In genomic region chr1:16352842-16353535, GRCh38 we compare ENCODE assay signal across 8 cellular contexts. TPM values are rescaled to one million over a fixed set of nuclear protein-coding genes. Genes with fewer than 3 reads are reported as not detected.
DNase-seq lines count a peak whose midpoint lies in the region; ATAC-seq and TF ChIP-seq lines count a peak whose summit lies in the region.

No MANE protein-coding gene starts in this region.

- no peak for TF ChIP-seq CTCF in OCI-LY7 (conservative IDR thresholded peaks at IDR 0.05; ENCODE audit: low read length)
- no peak for TF ChIP-seq CTCF in epithelial cell of esophagus (IDR thresholded peaks at IDR 0.05; ENCODE audit: insufficient read depth, low read depth, low read length, missing control alignments)
- no peak for TF ChIP-seq CTCF in neutrophil (IDR thresholded peaks at IDR 0.05)

- intact Hi-C loops in OCI-LY7 (cut with micrococcal nuclease; ENCODE audit: unreplicated experiment) (loop anchor here (5.0 to 10.0 kb wide), 3 partner anchors 101 to 378 kb away; partner anchors contain the start of genes CPLANE2 and ZBTB17), aorta (cut with DNase I) (loop anchor here (5.0 kb wide), 2 partner anchors 56 to 61 kb away; no protein-coding TSS in a partner anchor)

- peaks cover 12% of the 10 kb centered on the region; the same call in 1 of the 2 replicates for H4K20me1 ChIP-seq in OCI-LY7 (ENCODE audit: insufficient read depth, low read length)

- peak overlapping the region; percentile 83 for H3K9ac ChIP-seq in ES-I3 (ENCODE audit: low read depth, low read length)

- no peak for ATAC-seq in GM18867 (IDR thresholded peaks at IDR 0.05; ENCODE audit: unreplicated experiment)
- ATAC-seq in GM19035 (IDR thresholded peaks at IDR 0.05; ENCODE audit: unreplicated experiment) = no peak
- ATAC-seq in aorta (ENCODE audit: low FRiP score) = no peak

- peak overlapping the region; percentile 72 for H3K27ac ChIP-seq in OCI-LY7 (ENCODE audit: low read depth, low read length, poor library complexity, severe bottlenecking)
- H3K27ac ChIP-seq in neutrophil = peak overlapping the region; percentile 88
- H3K27ac ChIP-seq in aorta (ENCODE audit: low read depth in 1 of 2, low read length in 2 of 2) = peak overlapping the region in 1 of 2 donors; percentile 74

- H3K27me3 ChIP-seq in neutrophil (no peaks in the 10 kb centered on the region), aorta (ENCODE audit: control insufficient read depth in 1 of 2, insufficient read depth in 2 of 2, low read length in 1 of 2) (no peaks in the 10 kb centered on the region)

- H3K4me1 ChIP-seq in ES-I3 (ENCODE audit: insufficient read depth, low read length) (peaks cover 17% of the 10 kb centered on the region; the same call in 1 of the 2 replicates), OCI-LY7 (ENCODE audit: insufficient read depth, low read length, poor library complexity, severe bottlenecking) (peaks cover 29% of the 10 kb centered on the region), neutrophil (ENCODE audit: control insufficient read depth in 1 of 2, insufficient read depth in 1 of 2, low read depth in 1 of 2, low read length in 1 of 2) (peaks cover 24 to 26% of the 10 kb centered on the region in 2 experiments), aorta (ENCODE audit: control insufficient read depth in 1 of 2, insufficient read depth in 2 of 2, low read length in 2 of 2) (peaks cover 0 to 10% of the 10 kb centered on the region in 2 donors)

- H3K36me3 ChIP-seq in ES-I3 (ENCODE audit: insufficient read depth, low read length) (no peaks in the 10 kb centered on the region), OCI-LY7 (ENCODE audit: insufficient read depth, low read length) (peaks cover 7% of the 10 kb centered on the region; the same call in 1 of the 2 replicates), neutrophil (no peaks in the 10 kb centered on the region), aorta (ENCODE audit: control insufficient read depth in 1 of 2, insufficient read depth in 2 of 2, low read length in 1 of 2) (no peaks in the 10 kb centered on the region)

- peak; percentile 71 for DNase-seq in OCI-LY7 (ENCODE audit: low spot score)
- DNase-seq in epithelial cell of esophagus (ENCODE audit: low read depth) = peak; percentile 43
- DNase-seq in aorta = no peak
- no peak for DNase-seq in DMS153 (lab: John Stamatoyannopoulos, UW)

- H3K4me3 ChIP-seq in OCI-LY7 (ENCODE audit: low read depth, low read length, poor library complexity, severe bottlenecking) (peak overlapping the region; percentile 89), epithelial cell of esophagus (ENCODE audit: low read length) (peak overlapping the region; percentile 94), neutrophil (ENCODE audit: low read depth in 1 of 2, low read length in 1 of 2) (peak overlapping the region; percentile 88 to 97), aorta (ENCODE audit: low read length in 2 of 2) (peak overlapping the region in 1 of 2 donors; percentile 11)

- H2AFZ ChIP-seq in OCI-LY7 (ENCODE audit: low read length) = peak overlapping the region; percentile 85

- peaks cover 40% of the 10 kb centered on the region for H3K79me2 ChIP-seq in OCI-LY7 (ENCODE audit: insufficient read depth, low read depth, low read length)

- CTCF ChIA-PET in OCI-LY7 (lab: Charles Lee; ENCODE audit: unreplicated experiment) = no interaction called here

- BruUV-seq in OCI-LY7 (replicated peaks; lab: Mats Ljungman, UMichigan) = TSS peak; percentile 92

- WGBS in aorta, 2 donors = 54 to 61% methylated on average over 11 of the region's 11 CpGs

- H3K9me3 ChIP-seq in ES-I3 (ENCODE audit: control insufficient read depth, insufficient read depth, low read length) (no peaks in the 10 kb centered on the region), OCI-LY7 (ENCODE audit: low read length) (no peaks in the 10 kb centered on the region), neutrophil (no peaks in the 10 kb centered on the region), aorta (ENCODE audit: control insufficient read depth, low read length) (no peaks in the 10 kb centered on the region)

- no peaks in the 10 kb centered on the region for H3K9me2 ChIP-seq in OCI-LY7 (ENCODE audit: insufficient read depth, low read length)

- POLR2A ChIA-PET in OCI-LY7 (lab: Charles Lee) = interaction anchor here (0.7 to 1.4 kb wide), 5 partner anchors 10 to 227 kb away, joined by 3 to 9 read pairs (median 4); partner anchors contain the start of gene SZRD1

- peak overlapping the region; percentile 94 for H3K4me2 ChIP-seq in OCI-LY7 (ENCODE audit: low read length)

RNA-seq across cellular contexts. Expression of gene FBXO42, which starts 0.7 kb away (rescaled TPM):
- total RNA-seq in OCI-LY7 (2014; rRNA removed; shearing (Covaris generic)) = 18.1 and 22.9 TPM in 2 replicates
- total RNA-seq in OCI-LY7 (2022) (18.4 and 20.0 TPM in 2 replicates), aorta (10 to 100 TPM; 32.5 to 33.3 TPM)
- 10 to 100 TPM in 1 of 2 donors, 1 to 10 TPM in 1; 9.4 to 33.2 TPM for polyA plus RNA-seq in aorta

RNA-seq across cellular contexts. Expression of gene SZRD1, which starts 14.1 kb away (rescaled TPM):
- total RNA-seq in OCI-LY7 (2014; rRNA removed; shearing (Covaris generic)) = 50.3 and 57.2 TPM in 2 replicates
- total RNA-seq in OCI-LY7 (2022) (96.0 and 98.9 TPM in 2 replicates), aorta (100 to 1,000 TPM; 128 to 172 TPM)
- polyA plus RNA-seq in aorta = 100 to 1,000 TPM in 1 of 2 donors, 10 to 100 TPM in 1; 87.9 to 109 TPM

Comparison
In these comparisons a context has a peak if more than half of its experiments do, and no peak if none do; other contexts are left out.
1. DNase-seq: peak in OCI-LY7 (single experiment) and epithelial cell of esophagus (single experiment); none in aorta (0 of 2) and DMS153 (single experiment).